In the genomic region with DNA sequence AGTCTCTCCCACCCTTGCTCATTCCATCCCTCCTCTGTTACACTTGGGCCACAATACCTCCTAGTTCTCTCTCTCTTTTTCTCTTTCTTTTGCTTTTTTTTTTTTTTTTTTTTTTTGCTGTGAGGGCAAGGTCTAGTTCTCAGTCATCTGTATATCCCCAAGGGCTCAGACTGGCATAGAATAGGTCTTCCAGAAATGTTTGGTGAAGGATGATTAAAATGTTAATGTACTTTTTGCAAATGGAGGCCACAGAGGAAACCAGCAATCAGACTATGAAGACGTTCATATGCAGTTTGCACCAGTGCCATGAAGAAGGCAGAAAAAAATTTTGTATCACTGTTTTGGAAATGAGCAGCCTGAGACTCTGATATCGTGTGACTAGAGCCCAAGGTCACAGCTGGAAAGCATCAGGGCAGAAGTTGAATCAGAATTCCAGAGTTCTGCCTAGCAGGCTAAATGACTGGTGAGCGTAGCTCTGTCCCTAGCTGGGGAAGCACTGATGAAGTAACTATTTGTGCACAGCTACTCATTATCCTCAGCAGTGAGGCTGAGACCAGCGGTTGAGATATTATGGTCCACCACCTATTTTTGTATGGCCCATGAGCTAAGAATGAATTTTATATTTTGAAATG, we compare ENCODE assay signal across 13 cellular contexts.
DNase-seq lines count a peak whose midpoint lies in the region; ATAC-seq and TF ChIP-seq lines count a peak whose summit lies in the region.
"Had no signal": no experiment of that assay in that cellular context is flagged by ENCODE, and none has a peak within 500 bp of the region (broad histone marks: within the 10 kb centered on the region; RNA-seq: fewer than 3 reads in every experiment).

No MANE protein-coding gene starts in this region.

- peaks cover 66% of the 10 kb centered on the region for H3K36me3 Mint-ChIP-seq in activated T-cell treated with anti-CD3 and anti-CD28 coated beads, Interleukin-2, amount 50 U/mL, for 24 hours (ENCODE audit: low read depth)

- H2AFZ ChIP-seq in mesenchymal stem cell (ENCODE audit: low read depth, low read length) (no peak overlapping the region), PC-3 (ENCODE audit: low read length) (no peak overlapping the region)

- H3F3A ChIP-seq in PC-3 (ENCODE audit: low read length, unreplicated experiment), result no peaks in the 10 kb centered on the region

- H2AK5ac ChIP-seq in mesenchymal stem cell (ENCODE audit: low read length, severe bottlenecking), result no peak overlapping the region

- H3K36me3 ChIP-seq in mesenchymal stem cell (ENCODE audit: control insufficient read depth in 1 of 2, insufficient read depth in 2 of 2, low read depth in 1 of 2, low read length in 2 of 2) (peaks cover 0 to 63% of the 10 kb centered on the region in 2 experiments), uterus (no peaks in the 10 kb centered on the region), PC-3 (ENCODE audit: low read depth, low read length) (no peaks in the 10 kb centered on the region)
- H3K36me3 ChIP-seq: prostate gland had no signal

- H2BK5ac ChIP-seq in mesenchymal stem cell (ENCODE audit: low read depth, low read length, poor library complexity, severe bottlenecking), result no peak overlapping the region

- intact Hi-C loops in uterus (cut with DNase I; ENCODE audit: low total_unique reads) (no loop called here), posterior vena cava (cut with DNase I) (no loop called here), PC-3 (cut with micrococcal nuclease) (loop anchor here (10.0 kb wide), 1 partner anchor 145 kb away; no protein-coding TSS in a partner anchor)

- H3K27ac ChIP-seq in mesenchymal stem cell (ENCODE audit: low read length, poor library complexity, severe bottlenecking), result no peak overlapping the region
- peak overlapping the region; percentile 55 to 59 for H3K27ac ChIP-seq in uterus
- no peak overlapping the region for H3K27ac ChIP-seq in PC-3 (ENCODE audit: low read length)
- H3K27ac ChIP-seq: prostate gland had no signal

- no peak overlapping the region for H3K4ac ChIP-seq in mesenchymal stem cell (ENCODE audit: low read depth in 1 of 2, low read length in 2 of 2)

- H3K23ac ChIP-seq in mesenchymal stem cell (ENCODE audit: low read length in 2 of 2), result no peak overlapping the region

- H4K8ac ChIP-seq in mesenchymal stem cell (ENCODE audit: low read length), result no peak overlapping the region

- CTCF ChIA-PET in PC-3 (lab: Charles Lee), result no interaction called here

- H3K79me1 ChIP-seq in mesenchymal stem cell (replicated peaks; ENCODE audit: low read length, poor library complexity, severe bottlenecking), result no peaks in the 10 kb centered on the region

- no peak overlapping the region for H4K91ac ChIP-seq in mesenchymal stem cell (ENCODE audit: low read length)

- H3K4me1 ChIP-seq in mesenchymal stem cell (ENCODE audit: control insufficient read depth, insufficient read depth, low read depth, low read length) (peaks cover 1% of the 10 kb centered on the region), uterus (peaks cover 0 to 4% of the 10 kb centered on the region in 2 donors), PC-3 (ENCODE audit: insufficient read depth, low read length) (no peaks in the 10 kb centered on the region)
- H3K4me1 ChIP-seq: prostate gland had no signal

- POLR2A ChIA-PET in PC-3 (lab: Charles Lee; ENCODE audit: unreplicated experiment), result no interaction called here

- no peaks in the 10 kb centered on the region for H3K9me2 ChIP-seq in PC-3 (replicated peaks; ENCODE audit: low read length)

- no peaks in the 10 kb centered on the region for H3K27me3 Mint-ChIP-seq in activated T-cell treated with anti-CD3 and anti-CD28 coated beads, Interleukin-2, amount 50 U/mL, for 24 hours
- H3K27me3 Mint-ChIP-seq: activated CD4-positive, alpha-beta memory T cell treated with anti-CD3 and anti-CD28 coated beads for 36 hours had no signal

- H3K18ac ChIP-seq in mesenchymal stem cell (ENCODE audit: low read depth in 1 of 2, low read length in 2 of 2), result peak overlapping the region in 1 of 2 experiments; percentile 72

- TF ChIP-seq CTCF in uterus (IDR thresholded peaks at IDR 0.05), result no peak
- TF ChIP-seq CTCF in PC-3 (conservative IDR thresholded peaks at IDR 0.05; ENCODE audit: low read depth, low read length), result no peak

- no peaks in the 10 kb centered on the region for H3K27me3 ChIP-seq in mesenchymal stem cell (ENCODE audit: control insufficient read depth in 1 of 2, insufficient read depth in 1 of 2, low read length in 2 of 2)
- no peaks in the 10 kb centered on the region for H3K27me3 ChIP-seq in uterus
- no peaks in the 10 kb centered on the region for H3K27me3 ChIP-seq in PC-3 (ENCODE audit: low read length)

- H4K20me1 ChIP-seq in PC-3 (ENCODE audit: low read length), result no peaks in the 10 kb centered on the region

- H2BK15ac ChIP-seq in mesenchymal stem cell (ENCODE audit: low read depth, poor library complexity, severe bottlenecking), result no peak overlapping the region

- H3K9me3 ChIP-seq in mesenchymal stem cell (ENCODE audit: control insufficient read depth, low read length) (no peaks in the 10 kb centered on the region), uterus (no peaks in the 10 kb centered on the region), PC-3 (ENCODE audit: low read length) (no peaks in the 10 kb centered on the region)
- H3K9me3 ChIP-seq: prostate gland had no signal

- ATAC-seq in PC-3, result no peak

- H3K4me3 ChIP-seq in mesenchymal stem cell (ENCODE audit: insufficient read depth in 1 of 2, low read depth in 1 of 2, low read length in 2 of 2) (no peak overlapping the region), uterus (no peak overlapping the region), PC-3 (ENCODE audit: low read length) (no peak overlapping the region)
- H3K4me3 ChIP-seq: prostate gland had no signal

- DNase-seq in activated T-cell treated with anti-CD3 and anti-CD28 coated beads, Interleukin-2, amount 50 U/mL, for 24 hours, result no peak
- DNase-seq in activated T-cell treated with anti-CD3 and anti-CD28 coated beads, Interleukin-2, amount 50 U/mL, for 48 hours, result no peak
- DNase-seq in dedifferentiated amniotic fluid mesenchymal stem cell (ENCODE audit: extremely low spot score), result peak; percentile 78
- peak; percentile 70 for DNase-seq in mesenchymal stem cell
- peak; percentile 51 to 61 for DNase-seq in uterus
- no peak for DNase-seq in NCI-H82 (lab: John Stamatoyannopoulos, UW)
- no peak for DNase-seq in posterior vena cava (ENCODE audit: low spot score)
- no peak for DNase-seq in PC-3
- DNase-seq: activated CD4-positive, alpha-beta memory T cell treated with anti-CD3 and anti-CD28 coated beads for 36 hours; cerebellar nuclear complex; KG1; NCI-H226 had no signal

- no peak overlapping the region for H3K14ac ChIP-seq in mesenchymal stem cell (ENCODE audit: low read length in 2 of 2)

- H3K4me3 Mint-ChIP-seq in activated T-cell treated with anti-CD3 and anti-CD28 coated beads, Interleukin-2, amount 50 U/mL, for 24 hours, result no peak overlapping the region
- H3K4me3 Mint-ChIP-seq: activated CD4-positive, alpha-beta memory T cell treated with anti-CD3 and anti-CD28 coated beads for 36 hours had no signal

- peak overlapping the region; percentile 41 for H3K27ac Mint-ChIP-seq in activated T-cell treated with anti-CD3 and anti-CD28 coated beads, Interleukin-2, amount 50 U/mL, for 24 hours
- H3K27ac Mint-ChIP-seq: activated CD4-positive, alpha-beta memory T cell treated with anti-CD3 and anti-CD28 coated beads for 36 hours had no signal

- no peak overlapping the region for H2BK120ac ChIP-seq in mesenchymal stem cell (ENCODE audit: low read depth, low read length)

- H3K9me3 Mint-ChIP-seq in activated T-cell treated with anti-CD3 and anti-CD28 coated beads, Interleukin-2, amount 50 U/mL, for 24 hours, result no peaks in the 10 kb centered on the region
- H3K9me3 Mint-ChIP-seq: activated CD4-positive, alpha-beta memory T cell treated with anti-CD3 and anti-CD28 coated beads for 36 hours had no signal

- H3K9ac ChIP-seq in mesenchymal stem cell (ENCODE audit: low read length) (peak overlapping the region; percentile 91), PC-3 (ENCODE audit: low read length) (no peak overlapping the region)

- no peaks in the 10 kb centered on the region for H3K79me2 ChIP-seq in PC-3 (ENCODE audit: low read length)

- TF ChIP-seq POLR2A in uterus (IDR thresholded peaks at IDR 0.05), result no peak

- WGBS in mesenchymal stem cell, result 47% methylated on average over 3 of the region's 4 CpGs

- H3K4me2 ChIP-seq in mesenchymal stem cell (ENCODE audit: low read length, poor library complexity, severe bottlenecking) (no peak overlapping the region), PC-3 (ENCODE audit: low read length) (no peak overlapping the region)

- H3K4me1 Mint-ChIP-seq in activated T-cell treated with anti-CD3 and anti-CD28 coated beads, Interleukin-2, amount 50 U/mL, for 24 hours (ENCODE audit: low read depth), result peaks cover 37% of the 10 kb centered on the region

- H2BK12ac ChIP-seq in mesenchymal stem cell (ENCODE audit: low read length in 2 of 2), result peak overlapping the region in 1 of 2 experiments; percentile 78

- BruUV-seq in PC-3 (replicated peaks; lab: Mats Ljungman, UMichigan), result no TSS peak

Comparison
In these comparisons a context has a peak if more than half of its experiments do, and no peak if none do; other contexts are left out.
1. DNase-seq: peak in dedifferentiated amniotic fluid mesenchymal stem cell (single experiment), mesenchymal stem cell (single experiment) and uterus (2 of 2); none in activated T-cell treated with anti-CD3 and anti-CD28 coated beads, Interleukin-2, amount 50 U/mL, for 24 hours (single experiment), activated T-cell treated with anti-CD3 and anti-CD28 coated beads, Interleukin-2, amount 50 U/mL, for 48 hours (0 of 2), NCI-H82 (single experiment), posterior vena cava (single experiment) and PC-3 (single experiment).
2. H3K27ac ChIP-seq: peak in uterus (2 of 2); none in mesenchymal stem cell (single experiment) and PC-3 (single experiment).